In genomic region chr3:185309795-185310194, GRCh38 we compare ENCODE assay signal across 36 cellular contexts.
"Had no signal": no experiment of that assay in that cellular context is flagged by ENCODE, and none has a peak within 500 bp of the region (broad histone marks: within the 10 kb centered on the region; RNA-seq: fewer than 3 reads in every experiment).

No MANE protein-coding gene starts in this region.

- H3K4me1 Mint-ChIP-seq: activated CD4-positive, alpha-beta T cell treated with anti-CD3 and anti-CD28 coated beads for 36 hours; activated CD4-positive, alpha-beta T cell treated with anti-CD3 and anti-CD28 coated beads, Interleukin-2, amount 10 ng/mL, durations not matched to agents 24 days and 14 days; activated naive CD4-positive, alpha-beta T cell treated with anti-CD3 and anti-CD28 coated beads, Interleukin-2, amount 50 U/mL, for 24 hours; activated naive CD8-positive, alpha-beta T cell treated with anti-CD3 and anti-CD28 coated beads for 36 hours; activated naive CD8-positive, alpha-beta T cell treated with anti-CD3 and anti-CD28 coated beads, Interleukin-2, amount 50 U/mL, for 24 hours; T-helper 17 cell had no signal

- H3K4me1 ChIP-seq: colonic mucosa, esophagus muscularis mucosa, foreskin keratinocyte, gastrocnemius medialis had no signal

- H3K36me3 ChIP-seq: adrenal gland, cardiac muscle cell, colonic mucosa, gastrocnemius medialis had no signal

- H3K27ac ChIP-seq: body of pancreas, cardiac muscle cell, colonic mucosa, esophagus muscularis mucosa, foreskin keratinocyte, gastrocnemius medialis, heart left ventricle had no signal

- H3K9me3 ChIP-seq: adrenal gland, body of pancreas, colonic mucosa, gastrocnemius medialis had no signal

- H3K27ac Mint-ChIP-seq: activated CD4-positive, alpha-beta memory T cell treated with anti-CD3 and anti-CD28 coated beads for 36 hours; activated CD4-positive, alpha-beta T cell treated with anti-CD3 and anti-CD28 coated beads for 36 hours; activated CD4-positive, alpha-beta T cell treated with anti-CD3 and anti-CD28 coated beads, Interleukin-2, amount 10 ng/mL, durations not matched to agents 24 days and 14 days; activated CD8-positive, alpha-beta memory T cell treated with anti-CD3 and anti-CD28 coated beads, Interleukin-2, amount 10 ng/mL, durations not matched to agents 7 days and 5 days; activated CD8-positive, alpha-beta T cell treated with anti-CD3 and anti-CD28 coated beads, Interleukin-2, amount 10 ng/mL, durations not matched to agents 7 days and 5 days; activated naive CD4-positive, alpha-beta T cell treated with anti-CD3 and anti-CD28 coated beads for 36 hours; activated naive CD4-positive, alpha-beta T cell treated with anti-CD3 and anti-CD28 coated beads, Interleukin-2, amount 50 U/mL, for 24 hours; activated naive CD8-positive, alpha-beta T cell treated with anti-CD3 and anti-CD28 coated beads for 36 hours; activated naive CD8-positive, alpha-beta T cell treated with anti-CD3 and anti-CD28 coated beads, Interleukin-2, amount 50 U/mL, for 24 hours; activated T-helper 1 cell treated with anti-CD3 and anti-CD28 coated beads, Interleukin-12 subunit alpha, Interleukin-12 subunit beta, Interleukin-2, Interleukin-4 antibody, amounts not matched to agents 30 ng/mL and 10 ng/mL and 1 ng/mL, durations not matched to agents 14 hours and 24 hours and 36 hours; activated T-helper 2 cell treated with anti-CD3 and anti-CD28 coated beads, Interferon-gamma antibody, Interleukin-2, Interleukin-4, amounts not matched to agents 10 μg/mL and 5 μg/mL and 100 μg/mL, durations not matched to agents 14 hours and 24 hours and 36 hours; T-helper 17 cell; T-helper 2 cell treated with Interferon-gamma antibody and Interleukin-4, amounts not matched to agents 5 μg/mL and 100 μg/mL, for 36 hours had no signal

- H3K27me3 Mint-ChIP-seq: activated CD4-positive, alpha-beta memory T cell treated with anti-CD3 and anti-CD28 coated beads for 36 hours; activated CD4-positive, alpha-beta T cell treated with anti-CD3 and anti-CD28 coated beads for 36 hours; activated CD4-positive, alpha-beta T cell treated with anti-CD3 and anti-CD28 coated beads, Interleukin-2, amount 10 ng/mL, durations not matched to agents 24 days and 14 days; activated CD8-positive, alpha-beta memory T cell treated with anti-CD3 and anti-CD28 coated beads, Interleukin-2, amount 10 ng/mL, durations not matched to agents 7 days and 5 days; activated naive CD4-positive, alpha-beta T cell treated with anti-CD3 and anti-CD28 coated beads, Interleukin-2, amount 50 U/mL, for 24 hours; activated naive CD8-positive, alpha-beta T cell treated with anti-CD3 and anti-CD28 coated beads for 36 hours; activated naive CD8-positive, alpha-beta T cell treated with anti-CD3 and anti-CD28 coated beads, Interleukin-2, amount 50 U/mL, for 24 hours; T-helper 17 cell had no signal

- ATAC-seq: activated CD4-positive, alpha-beta T cell treated with anti-CD3 and anti-CD28 coated beads for 36 hours; activated CD8-positive, alpha-beta memory T cell treated with anti-CD3 and anti-CD28 coated beads, Interleukin-2, amount 10 ng/mL, durations not matched to agents 7 days and 5 days; activated CD8-positive, alpha-beta T cell treated with anti-CD3 and anti-CD28 coated beads, Interleukin-2, amount 10 ng/mL, durations not matched to agents 7 days and 5 days; activated naive CD8-positive, alpha-beta T cell treated with anti-CD3 and anti-CD28 coated beads, Interleukin-2, amount 50 U/mL, for 24 hours; body of pancreas; foreskin keratinocyte; gastrocnemius medialis; T-helper 17 cell had no signal

- H3K27me3 ChIP-seq: adrenal gland, body of pancreas, cardiac muscle cell, colonic mucosa, esophagus muscularis mucosa, foreskin keratinocyte, gastrocnemius medialis, heart left ventricle had no signal

- H3K4me3 ChIP-seq: adrenal gland, body of pancreas, cardiac muscle cell, colonic mucosa, esophagus muscularis mucosa, gastrocnemius medialis, heart left ventricle had no signal

- H3K4me3 Mint-ChIP-seq: activated CD4-positive, alpha-beta memory T cell treated with anti-CD3 and anti-CD28 coated beads for 36 hours; activated CD4-positive, alpha-beta T cell treated with anti-CD3 and anti-CD28 coated beads for 36 hours; activated CD4-positive, alpha-beta T cell treated with anti-CD3 and anti-CD28 coated beads, Interleukin-2, amount 10 ng/mL, durations not matched to agents 24 days and 14 days; activated CD8-positive, alpha-beta memory T cell treated with anti-CD3 and anti-CD28 coated beads, Interleukin-2, amount 10 ng/mL, durations not matched to agents 7 days and 5 days; activated CD8-positive, alpha-beta T cell treated with anti-CD3 and anti-CD28 coated beads, Interleukin-2, amount 10 ng/mL, durations not matched to agents 7 days and 5 days; activated naive CD4-positive, alpha-beta T cell treated with anti-CD3 and anti-CD28 coated beads for 36 hours; activated naive CD4-positive, alpha-beta T cell treated with anti-CD3 and anti-CD28 coated beads, Interleukin-2, amount 50 U/mL, for 24 hours; activated naive CD8-positive, alpha-beta T cell treated with anti-CD3 and anti-CD28 coated beads for 36 hours; activated naive CD8-positive, alpha-beta T cell treated with anti-CD3 and anti-CD28 coated beads, Interleukin-2, amount 50 U/mL, for 24 hours; activated T-helper 1 cell treated with anti-CD3 and anti-CD28 coated beads, Interleukin-12 subunit alpha, Interleukin-12 subunit beta, Interleukin-2, Interleukin-4 antibody, amounts not matched to agents 30 ng/mL and 10 ng/mL and 1 ng/mL, durations not matched to agents 14 hours and 24 hours and 36 hours; T-helper 17 cell; T-helper 2 cell treated with Interferon-gamma antibody and Interleukin-4, amounts not matched to agents 5 μg/mL and 100 μg/mL, for 36 hours had no signal

- DNase-seq: activated CD4-positive, alpha-beta memory T cell treated with anti-CD3 and anti-CD28 coated beads for 36 hours; activated CD4-positive, alpha-beta T cell treated with anti-CD3 and anti-CD28 coated beads for 36 hours; activated CD4-positive, alpha-beta T cell treated with anti-CD3 and anti-CD28 coated beads, Interleukin-2, amount 10 ng/mL, durations not matched to agents 24 days and 14 days; activated CD4-positive, CD25-positive, alpha-beta regulatory T cell; activated CD4-positive, CD25-positive, alpha-beta regulatory T cell treated with anti-CD3 and anti-CD28 coated beads, Interleukin-2, amount 50 U/mL, for 72 hours; activated CD8-positive, alpha-beta memory T cell treated with anti-CD3 and anti-CD28 coated beads, Interleukin-2, amount 10 ng/mL, durations not matched to agents 7 days and 5 days; activated CD8-positive, alpha-beta memory T cell treated with anti-CD3 and anti-CD28 coated beads, Interleukin-2, amount 50 U/mL, for 4 hours; activated CD8-positive, alpha-beta T cell treated with anti-CD3 and anti-CD28 coated beads, Interleukin-2, amount 10 ng/mL, durations not matched to agents 7 days and 5 days; activated effector memory CD4-positive, alpha-beta T cell treated with anti-CD3 and anti-CD28 coated beads, Interleukin-2, amount 50 U/mL, for 16 hours; activated naive CD4-positive, alpha-beta T cell treated with anti-CD3 and anti-CD28 coated beads for 36 hours; activated naive CD8-positive, alpha-beta T cell treated with anti-CD3 and anti-CD28 coated beads for 36 hours; activated naive CD8-positive, alpha-beta T cell treated with anti-CD3 and anti-CD28 coated beads, Interleukin-2, amount 50 U/mL, for 24 hours; activated T-cell treated with anti-CD3 and anti-CD28 coated beads, Interleukin-2, amount 50 U/mL, for 1 hour; activated T-cell treated with anti-CD3 and anti-CD28 coated beads, Interleukin-2, amount 50 U/mL, for 48 hours; amygdala; aorta; body of pancreas; central memory CD4-positive, alpha-beta T cell; cerebellar nuclear complex; colonic mucosa; effector CD8-positive, alpha-beta T cell; erythroblast; foreskin keratinocyte; gastrocnemius medialis; glutamatergic neuron; heart left ventricle; T-helper 1 cell; T-helper 17 cell; T1000 had no signal
